30 cellular contexts compared by ENCODE assay signal in genomic region chr14:102288139-102288538, GRCh38.
"Had no signal": no experiment of that assay in that cellular context is flagged by ENCODE, and none has a peak within 500 bp of the region (broad histone marks: within the 10 kb centered on the region; RNA-seq: fewer than 3 reads in every experiment).

No MANE protein-coding gene starts in this region.

- H3K27ac ChIP-seq: adrenal gland, cardiac muscle cell, VCaP had no signal

- H3K4me1 ChIP-seq: adrenal gland had no signal

- ATAC-seq: activated CD8-positive, alpha-beta T cell treated with anti-CD3 and anti-CD28 coated beads for 36 hours; activated naive CD4-positive, alpha-beta T cell treated with anti-CD3 and anti-CD28 coated beads, Interleukin-2, amount 50 U/mL, for 72 hours; activated T-cell treated with anti-CD3 and anti-CD28 coated beads, Interleukin-2, amount 50 U/mL, for 4 hours; activated T-cell treated with anti-CD3 and anti-CD28 coated beads, Interleukin-2, amount 50 U/mL, for 72 hours; activated T-helper 17 cell treated with anti-CD3 and anti-CD28 coated beads, Interleukin-2, amount 50 U/mL, for 72 hours; T-helper 17 cell had no signal

- H3K4me3 ChIP-seq: adrenal gland, cardiac muscle cell had no signal

- H3K9me3 ChIP-seq: adrenal gland had no signal

- DNase-seq: activated B cell treated with CpG ODN at 0.5 μM for 24 hours; activated CD4-positive, alpha-beta memory T cell treated with anti-CD3 and anti-CD28 coated beads for 36 hours; activated CD4-positive, alpha-beta T cell treated with anti-CD3 and anti-CD28 coated beads for 4 hours; activated CD4-positive, alpha-beta T cell treated with anti-CD3 and anti-CD28 coated beads, Interleukin-2, amount 10 ng/mL, durations not matched to agents 24 days and 14 days; activated CD4-positive, alpha-beta T cell treated with anti-CD3 and anti-CD28 coated beads, Interleukin-2, amount 50 U/mL, for 1 hour; activated CD4-positive, alpha-beta T cell treated with anti-CD3 and anti-CD28 coated beads, Interleukin-2, amount 50 U/mL, for 4 hours; activated CD4-positive, CD25-positive, alpha-beta regulatory T cell treated with anti-CD3 and anti-CD28 coated beads, Interleukin-2, amount 50 U/mL, for 72 hours; activated CD8-positive, alpha-beta memory T cell treated with anti-CD3 and anti-CD28 coated beads, Interleukin-2, amount 50 U/mL, for 4 hours; activated CD8-positive, alpha-beta T cell treated with anti-CD3 and anti-CD28 coated beads for 36 hours; activated gamma-delta T cell treated with Interleukin-2 at 50 U/mL for 16 hours; activated naive CD4-positive, alpha-beta T cell; activated naive CD4-positive, alpha-beta T cell treated with anti-CD3 and anti-CD28 coated beads for 36 hours; activated naive CD4-positive, alpha-beta T cell treated with anti-CD3 and anti-CD28 coated beads, Interleukin-2, amount 50 U/mL, for 16 hours; activated naive CD8-positive, alpha-beta T cell treated with anti-CD3 and anti-CD28 coated beads for 36 hours; activated T-cell treated with anti-CD3 and anti-CD28 coated beads for 4 hours; activated T-cell treated with anti-CD3 and anti-CD28 coated beads, Interleukin-2, amount 50 U/mL, for 1 hour; activated T-cell treated with anti-CD3 and anti-CD28 coated beads, Interleukin-2, amount 50 U/mL, for 4 hours; activated T-cell treated with anti-CD3 and anti-CD28 coated beads, Interleukin-2, amount 50 U/mL, for 72 hours; amniotic stem cell; aorta; central memory CD4-positive, alpha-beta T cell; T-helper 17 cell had no signal

- H3K27me3 ChIP-seq: adrenal gland, cardiac muscle cell had no signal

- H3K36me3 ChIP-seq: adrenal gland, cardiac muscle cell had no signal

- FAIRE-seq: bronchial epithelial cell, colon, TTC549 had no signal
